In the genomic region with DNA sequence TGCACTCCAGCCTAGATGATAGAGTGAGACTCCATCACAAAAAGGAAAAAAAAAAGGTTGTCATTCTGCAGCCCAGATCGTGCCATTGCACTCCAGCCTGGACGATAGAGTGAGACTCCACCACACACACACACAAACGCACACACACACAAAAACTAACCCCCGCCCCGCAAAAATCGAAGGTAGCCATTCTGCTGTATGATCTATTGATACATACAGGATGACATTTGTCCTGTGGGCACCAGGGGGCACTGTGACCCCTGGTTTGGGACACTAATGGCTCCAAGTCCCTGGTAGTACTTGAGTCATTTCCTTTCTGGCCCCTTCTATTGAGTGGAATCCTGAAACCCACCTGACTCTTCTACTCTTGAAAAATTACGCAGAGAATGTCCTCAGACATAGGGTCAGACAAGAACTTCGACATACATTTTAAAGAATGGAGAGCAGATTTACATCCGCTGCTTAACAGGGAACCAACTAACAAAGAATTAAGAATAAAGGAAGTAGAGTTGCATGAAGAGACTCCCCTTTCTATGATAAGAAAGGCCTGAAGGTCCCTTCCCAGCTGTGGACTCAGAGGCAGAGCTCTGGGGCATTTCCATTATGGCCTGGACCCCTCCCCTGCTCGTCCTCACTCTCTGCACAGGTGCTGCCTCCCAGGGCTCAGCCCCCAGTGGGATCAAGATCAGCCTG, we compare ENCODE assay signal across 8 cellular contexts. TPM values are rescaled to one million over a fixed set of nuclear protein-coding genes. Genes with fewer than 3 reads are reported as not detected.
DNase-seq lines count a peak whose midpoint lies in the region; ATAC-seq, FAIRE-seq and TF ChIP-seq lines count a peak whose summit lies in the region.

No MANE protein-coding gene starts in this region.

- ATAC-seq in GM18870 (IDR thresholded peaks at IDR 0.05; ENCODE audit: unreplicated experiment), result no peak
- ATAC-seq in GM21528 (IDR thresholded peaks at IDR 0.05; ENCODE audit: low FRiP score, unreplicated experiment), result no peak

- peaks cover 5% of the 10 kb centered on the region for H3K27me3 Mint-ChIP-seq in activated naive CD8-positive, alpha-beta T cell treated with anti-CD3 and anti-CD28 coated beads for 36 hours

- no peak overlapping the region for H3K27ac ChIP-seq in SJCRH30

- no peaks in the 10 kb centered on the region for H3K4me1 ChIP-seq in SJCRH30

- DNase-seq in D721Med (ENCODE audit: insufficient read length, low spot score) (no peak), HK-2 (ENCODE audit: unreplicated experiment) (peak; percentile 51), SJCRH30 (peak; percentile 59 to 86), iPS DF 4.7 (ENCODE audit: extremely low read depth, low spot score) (peak; percentile 30)
- DNase-seq in activated naive CD8-positive, alpha-beta T cell treated with anti-CD3 and anti-CD28 coated beads for 36 hours, result peak; percentile 60
- DNase-seq in stimulated activated CD4-positive, alpha-beta T cell treated with anti-CD3 and anti-CD28 coated beads, Interleukin-2, amount 100 ng/mL, for 4 hours (ENCODE audit: low read depth), result peak; percentile 28

- H3K4me1 Mint-ChIP-seq in activated naive CD8-positive, alpha-beta T cell treated with anti-CD3 and anti-CD28 coated beads for 36 hours, result peaks cover 6% of the 10 kb centered on the region

- H3K36me3 Mint-ChIP-seq in activated naive CD8-positive, alpha-beta T cell treated with anti-CD3 and anti-CD28 coated beads for 36 hours, result no peaks in the 10 kb centered on the region

- H3K9me3 Mint-ChIP-seq in activated naive CD8-positive, alpha-beta T cell treated with anti-CD3 and anti-CD28 coated beads for 36 hours, result no peaks in the 10 kb centered on the region

- H3K4me3 ChIP-seq in SJCRH30, result no peak overlapping the region

- FAIRE-seq in D721Med (lab: Jason Lieb, UNC), result no peak

- TF ChIP-seq CTCF in D721Med (IDR thresholded peaks at IDR 0.05; ENCODE audit: insufficient read depth, missing control alignments), result peak; percentile 67

- no peak overlapping the region for H3K4me3 Mint-ChIP-seq in activated naive CD8-positive, alpha-beta T cell treated with anti-CD3 and anti-CD28 coated beads for 36 hours

- no peaks in the 10 kb centered on the region for H3K9me3 ChIP-seq in SJCRH30 (replicated peaks)

- H3K36me3 ChIP-seq in SJCRH30, result no peaks in the 10 kb centered on the region

- H3K27ac Mint-ChIP-seq in activated naive CD8-positive, alpha-beta T cell treated with anti-CD3 and anti-CD28 coated beads for 36 hours, result no peak overlapping the region

- H3K27me3 ChIP-seq in SJCRH30, result no peaks in the 10 kb centered on the region

RNA-seq across cellular contexts. Expression of gene PRAME, which starts 35.0 kb away (rescaled TPM):
- not detected in 2 replicates for total RNA-seq in SJCRH30 (2014; rRNA removed; shearing (Covaris generic))
- not detected for total RNA-seq in activated naive CD8-positive, alpha-beta T cell treated with anti-CD3 and anti-CD28 coated beads for 36 hours

RNA-seq across cellular contexts. Expression of gene GGTLC2, which starts 50.3 kb away (rescaled TPM):
- total RNA-seq in SJCRH30 (2014; rRNA removed; shearing (Covaris generic)), result not detected in 2 replicates
- total RNA-seq in activated naive CD8-positive, alpha-beta T cell treated with anti-CD3 and anti-CD28 coated beads for 36 hours, result not detected
